Comparison of ENCODE assay signal across 10 cellular contexts in the genomic region with DNA sequence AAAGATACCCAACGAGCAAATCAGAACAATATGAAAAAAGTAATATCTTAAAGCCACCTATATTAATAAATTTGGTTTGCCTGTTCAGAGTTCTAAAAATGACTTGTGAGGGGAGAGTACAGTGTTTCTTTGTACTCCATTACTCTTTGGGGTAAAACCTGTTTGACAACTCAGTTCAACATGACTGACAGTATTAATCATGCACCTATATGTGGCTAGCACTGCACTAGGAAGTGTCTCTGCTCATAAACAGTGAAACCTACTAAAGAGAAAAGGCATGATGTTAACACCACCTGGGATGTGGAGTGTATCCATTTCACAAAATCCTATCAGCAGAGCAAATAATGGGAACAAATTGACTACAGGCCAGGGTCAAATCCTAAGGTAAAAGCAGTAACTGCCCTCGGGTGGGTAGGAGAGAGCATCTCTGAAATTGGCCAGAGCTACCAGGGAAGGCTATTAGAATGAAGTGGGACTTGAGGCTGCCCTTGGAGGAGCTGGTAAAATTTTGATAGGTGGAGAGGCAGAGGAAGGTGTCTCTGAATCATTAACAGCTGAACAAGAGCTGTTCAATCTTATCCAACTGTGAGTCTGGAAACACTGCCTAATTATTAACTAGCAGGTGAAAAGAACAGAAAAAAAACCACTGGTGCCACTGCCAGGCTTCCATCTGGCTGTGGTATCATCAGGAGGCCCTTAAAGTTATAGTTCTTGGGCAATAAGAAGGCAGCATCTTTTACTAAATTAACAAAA.
DNase-seq lines count a peak whose midpoint lies in the region; ATAC-seq lines count a peak whose summit lies in the region.
"Had no signal": no experiment of that assay in that cellular context is flagged by ENCODE, and none has a peak within 500 bp of the region (broad histone marks: within the 10 kb centered on the region; RNA-seq: fewer than 3 reads in every experiment).

No MANE protein-coding gene starts in this region.

- ATAC-seq in GM19397 (IDR thresholded peaks at IDR 0.05; ENCODE audit: unreplicated experiment) (peak; percentile 46), HG03469 (IDR thresholded peaks at IDR 0.05; ENCODE audit: unreplicated experiment) (peak; percentile 36), HG03520 (IDR thresholded peaks at IDR 0.05; ENCODE audit: unreplicated experiment) (no peak)
- ATAC-seq: WTC11 had no signal

- DNase-seq in ACHN (peak; percentile 8), epithelial cell of prostate (ENCODE audit: low read depth, low spot score) (peak; percentile 64), HK-2 (ENCODE audit: unreplicated experiment) (no peak), activated T-cell treated with anti-CD3 and anti-CD28 coated beads for 4 hours (no peak), NAMALWA (ENCODE audit: low spot score) (no peak)

- in situ Hi-C loops in ACHN (cut with HindIII; ENCODE audit: low pct_ligation_motif_present, low pct_unique_long_range_greater_than_20kb, low sequenced_read_pairs): no loop called here

- peak overlapping the region; percentile 67 for H3K27ac ChIP-seq in epithelial cell of prostate
- H3K27ac ChIP-seq: vagina had no signal

Comparison
In these comparisons a context has a peak if more than half of its experiments do, and no peak if none do; other contexts are left out.
1. DNase-seq: peak in ACHN (single experiment) and epithelial cell of prostate (single experiment); none in HK-2 (single experiment), activated T-cell treated with anti-CD3 and anti-CD28 coated beads for 4 hours (single experiment) and NAMALWA (single experiment).